Comparison of ENCODE assay signal across 9 cellular contexts in the genomic region with DNA sequence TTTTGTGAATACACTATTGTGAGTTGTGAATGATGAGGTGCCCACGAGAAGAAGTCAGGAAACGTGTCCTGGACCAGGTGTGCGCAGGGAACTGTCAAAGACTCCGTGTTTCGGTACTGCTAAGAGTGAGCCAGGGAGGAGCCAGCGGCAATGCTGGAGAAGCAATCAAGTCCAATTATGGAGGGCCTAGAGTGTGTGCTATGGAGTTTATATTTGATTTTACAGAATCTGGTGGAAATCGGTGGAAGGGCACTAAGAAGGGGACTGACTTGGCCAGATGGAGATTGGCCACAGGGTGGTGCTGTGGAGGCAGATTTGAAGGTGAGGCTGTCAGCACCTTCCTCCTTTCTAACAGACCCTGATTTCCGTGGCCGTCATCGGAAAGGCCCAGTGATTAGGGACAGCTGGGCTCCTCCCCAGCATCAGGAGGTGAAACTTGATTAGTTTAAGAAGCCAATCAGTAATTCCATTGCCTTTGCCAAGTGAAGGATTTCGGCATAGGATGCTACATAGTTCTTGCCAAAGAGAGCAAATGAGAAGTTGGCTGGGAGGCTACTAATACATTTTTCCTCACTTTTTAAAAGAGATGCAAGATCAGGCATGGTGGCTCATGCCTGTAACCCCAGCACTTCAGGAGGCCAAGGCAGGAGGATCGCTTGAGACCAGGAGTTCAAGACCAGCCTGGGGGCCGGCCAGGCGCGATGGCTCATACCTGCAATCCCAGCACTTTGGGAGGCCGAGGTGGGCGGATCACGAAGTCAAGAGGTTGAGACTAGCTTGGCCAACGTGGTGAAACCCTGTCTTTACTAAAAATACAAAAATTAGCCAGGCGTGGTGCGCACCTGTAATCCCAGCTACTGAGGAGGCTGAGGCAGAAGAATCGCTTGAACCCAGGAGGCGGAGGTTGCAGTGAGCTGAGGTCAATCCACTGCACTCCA. TPM values are rescaled to one million over a fixed set of nuclear protein-coding genes. Genes with fewer than 3 reads are reported as not detected.
DNase-seq lines count a peak whose midpoint lies in the region; ATAC-seq, FAIRE-seq and TF ChIP-seq lines count a peak whose summit lies in the region.
"Had no signal": no experiment of that assay in that cellular context is flagged by ENCODE, and none has a peak within 500 bp of the region (broad histone marks: within the 10 kb centered on the region; RNA-seq: fewer than 3 reads in every experiment).

No MANE protein-coding gene starts in this region.

- peak; percentile 56; the same call in 1 of the 2 replicates for TF ChIP-seq EP300 in K562 (IDR thresholded peaks at IDR 0.05; ENCODE audit: low read length)

- H3K9me1 ChIP-seq in K562 (ENCODE audit: control insufficient read depth, insufficient read depth, low read length) = no peaks in the 10 kb centered on the region

- H3K27me3 ChIP-seq in K562 (ENCODE audit: control insufficient read depth in 2 of 2, insufficient read depth in 2 of 2, low read length in 2 of 2) = no peaks in the 10 kb centered on the region

- POLR2A ChIA-PET in K562 (lab: Yijun Ruan, JAX) = interaction anchor here (0.6 to 11.1 kb wide), 3 partner anchors 15 to 114 kb away, joined by 4 to 217 read pairs (median 4); no protein-coding TSS in a partner anchor

- CTCF ChIA-PET in K562 (lab: Yijun Ruan, JAX; ENCODE audit: low intra/inter-chr PET ratio) = interaction anchor here (0.6 to 1.6 kb wide), 3 partner anchors 94 to 464 kb away, joined by 3 to 9 read pairs (median 5); no protein-coding TSS in a partner anchor

- no peak overlapping the region for H3K27ac ChIP-seq in K562 (ENCODE audit: extremely low read depth, low read depth, low read length)

- no peak overlapping the region; a peak in 1 of 4 replicates for H3K9ac ChIP-seq in K562 (ENCODE audit: insufficient read depth in 1 of 2, low read depth in 2 of 2, low read length in 2 of 2)

- no peak overlapping the region for H3K4me2 ChIP-seq in K562 (ENCODE audit: insufficient read depth, low read length)

- H3K4me3 ChIP-seq in K562 = no peak overlapping the region

- H4K20me1 ChIP-seq in K562 (replicated peaks; ENCODE audit: control insufficient read depth, insufficient read depth, low read length) = no peaks in the 10 kb centered on the region

- H3K9me3 ChIP-seq in K562 (replicated peaks; ENCODE audit: control insufficient read depth, insufficient read depth, low read depth, low read length) = no peaks in the 10 kb centered on the region

- H3K36me3 ChIP-seq in K562 (ENCODE audit: control insufficient read depth, insufficient read depth, low read length) = no peaks in the 10 kb centered on the region

- in situ Hi-C loops in K562 (cut with MboI) = loop anchor here (5.0 kb wide), 1 partner anchor 176 kb away; the partner anchor contains the start of genes HECTD3 and UROD

- peaks cover 30 to 36% of the 10 kb centered on the region in 2 experiments for H3K4me1 ChIP-seq in K562 (replicated peaks in 1 of 2; ENCODE audit: control insufficient read depth in 2 of 2, insufficient read depth in 2 of 2, low read length in 2 of 2)

- peak; percentile 87 to 98 (median 92) for TF ChIP-seq CTCF in K562 (IDR thresholded peaks at IDR 0.05 in 2 of 3, conservative IDR thresholded peaks at IDR 0.05 in 1 of 3; ENCODE audit: insufficient read depth in 2 of 3, low read depth in 1 of 3, low read length in 3 of 3)

- intact Hi-C loops in K562 (cut with micrococcal nuclease) = loop anchor here (1.0 to 10.0 kb wide), 3 partner anchors 177 to 464 kb away; partner anchors contain the start of gene UROD

- H2AFZ ChIP-seq in K562 (ENCODE audit: low read depth, low read length) = no peak overlapping the region

- no peaks in the 10 kb centered on the region for H3K79me2 ChIP-seq in K562 (ENCODE audit: control insufficient read depth, insufficient read depth, low read length)

- FAIRE-seq in K562 (lab: Jason Lieb, UNC) = peak; percentile 97

- no TSS peak for BruUV-seq in K562 (replicated peaks; lab: Mats Ljungman, UMichigan)

- peak; percentile 82 to 93 for TF ChIP-seq RAD21 in K562 (CRISPR knock-in tag; conservative IDR thresholded peaks at IDR 0.05 in 1 of 2, IDR thresholded peaks at IDR 0.05 in 1 of 2)

- ATAC-seq in HG02642 (IDR thresholded peaks at IDR 0.05; ENCODE audit: poor library complexity, unreplicated experiment) (peak; percentile 66), K562 (peak; percentile 87), HG03039 (IDR thresholded peaks at IDR 0.05; ENCODE audit: unreplicated experiment) (no peak)

- WGBS in K562 (ENCODE audit: insufficient coverage, low coverage, missing lambda C conversion rate) = 62% methylated on average over 23 of the region's 23 CpGs

- no peak for TF ChIP-seq POLR2A in K562 (conservative IDR thresholded peaks at IDR 0.05)

- DNase-seq in EH (ENCODE audit: low read depth) (peak; percentile 80), NCI-H2171 (lab: John Stamatoyannopoulos, UW) (peak; percentile 68), UCSD-AML1 (lab: John Stamatoyannopoulos, UW; ENCODE audit: unreplicated experiment) (peak; percentile 82), K562 (ENCODE audit: extremely low read depth in 1 of 4, low spot score in 3 of 4) (peak; percentile 75 to 93 (median 81)), iPS-NIHi7 (ENCODE audit: extremely low spot score) (peak; percentile 86)
- peak; percentile 82 to 92 (median 85) for DNase-seq in stimulated activated CD4-positive, alpha-beta T cell treated with anti-CD3 and anti-CD28 coated beads, Interleukin-12 subunit alpha, Interleukin-12 subunit beta, amount 100 ng/mL, for 48 hours (ENCODE audit: low read depth in 2 of 3, low spot score in 1 of 3)

RNA-seq across cellular contexts. Expression of gene PTCH2, which starts 7.0 kb away (rescaled TPM):
- total RNA-seq in K562 (2011; cell fraction: chromatin; rRNA removed; ENCODE audit: low replicate concordance) = 1.5 and 3.4 TPM in 2 replicates
- 1.3 and 1.8 TPM in 2 replicates for total RNA-seq in K562 (2011; cell fraction: nucleolus; rRNA removed)
- total RNA-seq in K562 (2011; cell fraction: nucleoplasm; rRNA removed) = 1.6 and 2.1 TPM in 2 replicates
- 0.16 TPM in 1 of 2 replicates, not detected in the other for total RNA-seq in K562 (2014; rRNA removed)
- total RNA-seq in K562 (2014; rRNA removed; fragmentation: Illumina TruSeq; extraction: Trizol) = 16.8 and 20.5 TPM in 2 replicates
- 21.5 and 27.3 TPM in 2 replicates for total RNA-seq in K562 (2015; rRNA removed; fragmentation: Illumina TruSeq; extraction: Trizol)
- 3.0 TPM in 2 replicates for total RNA-seq in K562 (2021)
- polyA plus RNA-seq in K562 (2011; rRNA removed) = 0.25 and 0.51 TPM in 2 replicates
- 0.37 and 0.43 TPM in 2 replicates for polyA plus RNA-seq in K562 (2011; cell fraction: cytosol; rRNA removed)
- 2.4 and 3.4 TPM in 2 replicates for polyA plus RNA-seq in K562 (2011; cell fraction: nucleus; rRNA removed)
- polyA plus RNA-seq in K562 (2012) = 0.40 and 0.87 TPM in 2 replicates
- polyA plus RNA-seq in K562 (2014; fragmentation: Illumina TruSeq; extraction: Trizol) = 0.33 and 0.35 TPM in 2 replicates
- under 1 TPM; 0.15 to 0.25 TPM for polyA plus RNA-seq in K562 (2014; fragmentation: Nextera tagmentation; extraction: Ambion mirVana)
- 0.39 and 0.64 TPM in 2 replicates for polyA plus RNA-seq in K562 (2014; rRNA removed)
- polyA minus RNA-seq in K562 (2011; rRNA and poly(A)+ RNA removed) = 0.14 and 0.21 TPM in 2 replicates
- polyA minus RNA-seq in K562 (2011; cell fraction: cytosol; rRNA and poly(A)+ RNA removed) = 1.6 and 6.8 TPM in 2 replicates
- polyA minus RNA-seq in K562 (2011; cell fraction: nucleus; rRNA and poly(A)+ RNA removed) = 0.54 and 1.4 TPM in 2 replicates

RNA-seq across cellular contexts. Expression of gene BTBD19, which starts 27.7 kb away (rescaled TPM):
- 7.6 and 19.8 TPM in 2 replicates for total RNA-seq in K562 (2011; cell fraction: chromatin; rRNA removed; ENCODE audit: low replicate concordance)
- 8.9 and 14.7 TPM in 2 replicates for total RNA-seq in K562 (2011; cell fraction: nucleolus; rRNA removed)
- 8.6 and 18.8 TPM in 2 replicates for total RNA-seq in K562 (2011; cell fraction: nucleoplasm; rRNA removed)
- total RNA-seq in K562 (2014; rRNA removed) = 0.73 and 1.5 TPM in 2 replicates
- 0.32 and 0.76 TPM in 2 replicates for total RNA-seq in K562 (2014; rRNA removed; fragmentation: Illumina TruSeq; extraction: Trizol)
- 0.41 and 0.72 TPM in 2 replicates for total RNA-seq in K562 (2015; rRNA removed; fragmentation: Illumina TruSeq; extraction: Trizol)
- 1.7 and 2.0 TPM in 2 replicates for total RNA-seq in K562 (2021)
- 1.4 and 1.5 TPM in 2 replicates for polyA plus RNA-seq in K562 (2011; rRNA removed)
- 0.86 and 1.3 TPM in 2 replicates for polyA plus RNA-seq in K562 (2011; cell fraction: cytosol; rRNA removed)
- polyA plus RNA-seq in K562 (2011; cell fraction: nucleus; rRNA removed) = 5.9 and 14.9 TPM in 2 replicates
- 1.6 and 2.0 TPM in 2 replicates for polyA plus RNA-seq in K562 (2012)
- polyA plus RNA-seq in K562 (2014; fragmentation: Illumina TruSeq; extraction: Trizol) = 0.95 and 1.4 TPM in 2 replicates
- under 1 TPM; 0.22 to 0.38 TPM for polyA plus RNA-seq in K562 (2014; fragmentation: Nextera tagmentation; extraction: Ambion mirVana)
- 1.8 and 1.9 TPM in 2 replicates for polyA plus RNA-seq in K562 (2014; rRNA removed)
- polyA minus RNA-seq in K562 (2011; rRNA and poly(A)+ RNA removed) = 0.75 and 1.1 TPM in 2 replicates
- 1.8 TPM in 1 of 2 replicates, not detected in the other for polyA minus RNA-seq in K562 (2011; cell fraction: cytosol; rRNA and poly(A)+ RNA removed)
- 4.9 and 5.0 TPM in 2 replicates for polyA minus RNA-seq in K562 (2011; cell fraction: nucleus; rRNA and poly(A)+ RNA removed)

RNA-seq across cellular contexts. Expression of gene DYNLT4, which starts 28.9 kb away (rescaled TPM):
- total RNA-seq in K562 (2011; cell fraction: chromatin; rRNA removed; ENCODE audit: low replicate concordance) = not detected in 2 replicates
- total RNA-seq in K562 (2011; cell fraction: nucleolus; rRNA removed) = 0.83 and 2.2 TPM in 2 replicates
- total RNA-seq in K562 (2011; cell fraction: nucleoplasm; rRNA removed) = 0.59 TPM in 1 of 2 replicates, not detected in the other
- 0.73 TPM in 1 of 2 replicates, not detected in the other for total RNA-seq in K562 (2014; rRNA removed)
- not detected in 2 replicates for total RNA-seq in K562 (2014; rRNA removed; fragmentation: Illumina TruSeq; extraction: Trizol)
- total RNA-seq in K562 (2015; rRNA removed; fragmentation: Illumina TruSeq; extraction: Trizol) = not detected in 2 replicates
- 0.29 TPM in 1 of 2 replicates, not detected in the other for total RNA-seq in K562 (2021)
- polyA plus RNA-seq in K562 (2011; rRNA removed) = 0.11 TPM in 1 of 2 replicates, not detected in the other
- polyA plus RNA-seq in K562 (2011; cell fraction: cytosol; rRNA removed) = 0.13 TPM in 1 of 2 replicates, not detected in the other
- polyA plus RNA-seq in K562 (2011; cell fraction: nucleus; rRNA removed) = 0.38 and 0.57 TPM in 2 replicates
- polyA plus RNA-seq in K562 (2012) = 0.10 and 0.18 TPM in 2 replicates
- polyA plus RNA-seq in K562 (2014; fragmentation: Illumina TruSeq; extraction: Trizol) = not detected in 2 replicates
- not detected for polyA plus RNA-seq in K562 (2014; fragmentation: Nextera tagmentation; extraction: Ambion mirVana)
- not detected in 2 replicates for polyA plus RNA-seq in K562 (2014; rRNA removed)
- polyA minus RNA-seq in K562 (2011; rRNA and poly(A)+ RNA removed) = not detected in 2 replicates
- not detected in 2 replicates for polyA minus RNA-seq in K562 (2011; cell fraction: cytosol; rRNA and poly(A)+ RNA removed)
- 0.44 and 0.54 TPM in 2 replicates for polyA minus RNA-seq in K562 (2011; cell fraction: nucleus; rRNA and poly(A)+ RNA removed)

RNA-seq across cellular contexts. Expression of gene PLK3, which starts 35.8 kb away (rescaled TPM):
- total RNA-seq in K562 (2011; cell fraction: chromatin; rRNA removed; ENCODE audit: low replicate concordance) = 66.7 and 212 TPM in 2 replicates
- total RNA-seq in K562 (2011; cell fraction: nucleolus; rRNA removed) = 133 and 170 TPM in 2 replicates
- 70.2 and 84.7 TPM in 2 replicates for total RNA-seq in K562 (2011; cell fraction: nucleoplasm; rRNA removed)
- 15.3 and 17.4 TPM in 2 replicates for total RNA-seq in K562 (2014; rRNA removed)
- 5.2 and 6.6 TPM in 2 replicates for total RNA-seq in K562 (2014; rRNA removed; fragmentation: Illumina TruSeq; extraction: Trizol)
- 5.8 and 7.7 TPM in 2 replicates for total RNA-seq in K562 (2015; rRNA removed; fragmentation: Illumina TruSeq; extraction: Trizol)
- total RNA-seq in K562 (2021) = 17.9 and 19.3 TPM in 2 replicates
- 11.0 and 15.5 TPM in 2 replicates for polyA plus RNA-seq in K562 (2011; rRNA removed)
- 14.0 and 19.5 TPM in 2 replicates for polyA plus RNA-seq in K562 (2011; cell fraction: cytosol; rRNA removed)
- 73.9 and 132 TPM in 2 replicates for polyA plus RNA-seq in K562 (2011; cell fraction: nucleus; rRNA removed)
- 10.1 and 18.5 TPM in 2 replicates for polyA plus RNA-seq in K562 (2012)
- 12.2 and 14.0 TPM in 2 replicates for polyA plus RNA-seq in K562 (2014; fragmentation: Illumina TruSeq; extraction: Trizol)
- polyA plus RNA-seq in K562 (2014; fragmentation: Nextera tagmentation; extraction: Ambion mirVana) = 1 to 10 TPM in 1 of 2 experiments, under 1 TPM in 1; 0.52 to 1.9 TPM
- polyA plus RNA-seq in K562 (2014; rRNA removed) = 22.7 and 24.2 TPM in 2 replicates
- 5.5 and 7.4 TPM in 2 replicates for polyA minus RNA-seq in K562 (2011; rRNA and poly(A)+ RNA removed)
- polyA minus RNA-seq in K562 (2011; cell fraction: cytosol; rRNA and poly(A)+ RNA removed) = 7.5 and 8.9 TPM in 2 replicates
- 34.8 and 42.1 TPM in 2 replicates for polyA minus RNA-seq in K562 (2011; cell fraction: nucleus; rRNA and poly(A)+ RNA removed)

RNA-seq across cellular contexts. Expression of gene BEST4, which starts 48.0 kb away (rescaled TPM):
- 0.23 TPM in 1 of 2 replicates, not detected in the other for total RNA-seq in K562 (2011; cell fraction: chromatin; rRNA removed; ENCODE audit: low replicate concordance)
- not detected in 2 replicates for total RNA-seq in K562 (2011; cell fraction: nucleolus; rRNA removed)
- total RNA-seq in K562 (2011; cell fraction: nucleoplasm; rRNA removed) = 0.38 TPM in 1 of 2 replicates, not detected in the other
- total RNA-seq in K562 (2014; rRNA removed) (not detected in 2 replicates), K562 (2014; rRNA removed; fragmentation: Illumina TruSeq; extraction: Trizol) (not detected in 2 replicates), K562 (2015; rRNA removed; fragmentation: Illumina TruSeq; extraction: Trizol) (not detected in 2 replicates), K562 (2021) (not detected in 2 replicates)
- polyA plus RNA-seq in K562 (2011; rRNA removed) (0.05 and 0.07 TPM in 2 replicates), K562 (2014; fragmentation: Illumina TruSeq; extraction: Trizol) (not detected in 2 replicates), K562 (2014; fragmentation: Nextera tagmentation; extraction: Ambion mirVana) (not detected), K562 (2014; rRNA removed) (0.11 TPM in 1 of 2 replicates, not detected in the other)
- 0.07 and 0.13 TPM in 2 replicates for polyA plus RNA-seq in K562 (2011; cell fraction: cytosol; rRNA removed)
- 0.24 and 0.60 TPM in 2 replicates for polyA plus RNA-seq in K562 (2011; cell fraction: nucleus; rRNA removed)
- 0.04 and 0.06 TPM in 2 replicates for polyA plus RNA-seq in K562 (2012)
- polyA minus RNA-seq in K562 (2011; rRNA and poly(A)+ RNA removed) = not detected in 2 replicates
- polyA minus RNA-seq in K562 (2011; cell fraction: cytosol; rRNA and poly(A)+ RNA removed) = not detected in 2 replicates
- not detected in 2 replicates for polyA minus RNA-seq in K562 (2011; cell fraction: nucleus; rRNA and poly(A)+ RNA removed)
- total RNA-seq: glomerular endothelial cell had no signal
